ENCODE assay signal across 8 cellular contexts in genomic region chr13:36819811-36820140, GRCh38. TPM values are rescaled to one million over a fixed set of nuclear protein-coding genes. Genes with fewer than 3 reads are reported as not detected.
A peak's percentile ranks its signal among the peaks of the same experiment; 100 is the strongest.
DNase-seq lines count a peak whose midpoint lies in the region; ATAC-seq lines count a peak whose summit lies in the region.

No MANE protein-coding gene starts in this region.

- no peaks in the 10 kb centered on the region for H3K36me3 ChIP-seq in HAP-1 (replicated peaks)
- H3K36me3 ChIP-seq in MG63 = peaks cover 10% of the 10 kb centered on the region

- H3K27me3 ChIP-seq in HAP-1 (ENCODE audit: low read depth) = no peaks in the 10 kb centered on the region
- no peaks in the 10 kb centered on the region for H3K27me3 ChIP-seq in MG63

- DNase-seq in NCI-H1694 treated with DMSO at 0.1 percent for 48 hours (lab: John Stamatoyannopoulos, UW) (peak; percentile 25), NCI-H1694 (lab: John Stamatoyannopoulos, UW) (no peak), HAP-1 (ENCODE audit: low spot score in 2 of 2) (peak; percentile 42 to 59), MG63 (peak; percentile 38), activated T-helper 1 cell treated with Interleukin-2 at 50 U/mL for 16 hours (ENCODE audit: low read depth) (peak; percentile 1), left ventricle myocardium superior (no peak), skeletal muscle cell (ENCODE audit: low read depth) (no peak), NCI-H2196 (lab: John Stamatoyannopoulos, UW; ENCODE audit: unreplicated experiment) (no peak)

- H3K4me1 ChIP-seq in HAP-1 = peaks cover 24% of the 10 kb centered on the region

- in situ Hi-C loops in HAP-1 (cut with MboI; ENCODE audit: low sequenced_read_pairs) = no loop called here

- intact Hi-C loops in left ventricle myocardium superior (cut with micrococcal nuclease) = no loop called here

- peak overlapping the region; percentile 56 for H3K4me3 ChIP-seq in HAP-1
- peak overlapping the region; percentile 71 for H3K4me3 ChIP-seq in MG63
- H3K4me3 ChIP-seq in skeletal muscle cell (ENCODE audit: low read depth, low read length) = peak overlapping the region; percentile 85

- H3K9me3 ChIP-seq in HAP-1 (no peaks in the 10 kb centered on the region), MG63 (no peaks in the 10 kb centered on the region)

- ATAC-seq in left ventricle myocardium superior = peak; percentile 5

RNA-seq across cellular contexts. Expression of gene RFXAP, which starts 0.8 kb away (rescaled TPM):
- total RNA-seq in MG63 (2014; rRNA removed; shearing (Covaris generic); ENCODE audit: low replicate concordance) = 4.0 and 10.5 TPM in 2 replicates
- total RNA-seq in left ventricle myocardium superior = 3.7 TPM

Comparison
In these comparisons a context has a peak if more than half of its experiments do, and no peak if none do; other contexts are left out.
1. DNase-seq: peak in NCI-H1694 treated with DMSO at 0.1 percent for 48 hours (single experiment), HAP-1 (2 of 2), MG63 (single experiment) and activated T-helper 1 cell treated with Interleukin-2 at 50 U/mL for 16 hours (single experiment); none in NCI-H1694 (single experiment), left ventricle myocardium superior (single experiment), skeletal muscle cell (single experiment) and NCI-H2196 (single experiment).
2. Peak in every context shown above with its lines, with median percentiles within 50 percentile points of each other: H3K4me3 ChIP-seq.